9 cellular contexts compared by ENCODE assay signal in genomic region chr15:75022808-75023193, GRCh38. TPM values are rescaled to one million over a fixed set of nuclear protein-coding genes. Genes with fewer than 3 reads are reported as not detected.
DNase-seq lines count a peak whose midpoint lies in the region; ATAC-seq and TF ChIP-seq lines count a peak whose summit lies in the region.
"Had no signal": no experiment of that assay in that cellular context is flagged by ENCODE, and none has a peak within 500 bp of the region (broad histone marks: within the 10 kb centered on the region; RNA-seq: fewer than 3 reads in every experiment).

No MANE protein-coding gene starts in this region.

- peaks cover 14% of the 10 kb centered on the region for H3K4me1 Mint-ChIP-seq in activated T-cell treated with anti-CD3 and anti-CD28 coated beads, Interleukin-2, amount 50 U/mL, for 4 hours (ENCODE audit: low read depth)
- H3K4me1 Mint-ChIP-seq in endodermal cell (no peaks in the 10 kb centered on the region), progenitor cell of endocrine pancreas (ENCODE audit: low read depth) (peaks cover 4% of the 10 kb centered on the region)

- peaks cover 13% of the 10 kb centered on the region; the same call in 1 of the 2 replicates for H3F3A ChIP-seq in PC-9 (ENCODE audit: insufficient read depth, low read depth)

- H2AFZ ChIP-seq in PC-9 = no peak overlapping the region

- TF ChIP-seq CTCF in PC-9 (conservative IDR thresholded peaks at IDR 0.05) = no peak
- no peak for TF ChIP-seq CTCF in endodermal cell (conservative IDR thresholded peaks at IDR 0.05)
- TF ChIP-seq CTCF in progenitor cell of endocrine pancreas (IDR thresholded peaks at IDR 0.05; ENCODE audit: unreplicated experiment) = no peak

- H3K4me1 ChIP-seq in PC-9 (replicated peaks; ENCODE audit: insufficient read depth) (no peaks in the 10 kb centered on the region; the same call in 1 of the 2 replicates), endodermal cell (ENCODE audit: control insufficient read depth, insufficient read depth, low read length) (no peaks in the 10 kb centered on the region)

- H3K27ac ChIP-seq in PC-9 (no peak overlapping the region), endodermal cell (ENCODE audit: low read depth, low read length) (no peak overlapping the region)

- WGBS in endodermal cell (ENCODE audit: insufficient coverage in 1 of 2, insufficient read length in 1 of 2), 2 experiments = 88 to 95% methylated on average over 1 to 2 of the region's 2 CpGs

- peaks cover 20% of the 10 kb centered on the region for H3K79me2 ChIP-seq in PC-9 (ENCODE audit: low read depth)

- POLR2A ChIA-PET in PC-9 (lab: Charles Lee; ENCODE audit: unreplicated experiment) = interaction anchor here (0.6 to 1.2 kb wide), 6 partner anchors 27 to 497 kb away, joined by 3 to 14 read pairs (median 4); partner anchors contain the start of genes C15orf39 and SCAMP5

- H3K4me3 Mint-ChIP-seq in activated T-cell treated with anti-CD3 and anti-CD28 coated beads, Interleukin-2, amount 50 U/mL, for 4 hours = peak overlapping the region; percentile 95
- H3K4me3 Mint-ChIP-seq in endodermal cell = peak overlapping the region; percentile 95
- peak overlapping the region; percentile 88 for H3K4me3 Mint-ChIP-seq in progenitor cell of endocrine pancreas (ENCODE audit: low read depth)

- no peak for DNase-seq in activated T-cell treated with anti-CD3 and anti-CD28 coated beads, Interleukin-2, amount 50 U/mL, for 4 hours
- no peak for DNase-seq in activated T-cell treated with anti-CD3 and anti-CD28 coated beads, Interleukin-2, amount 50 U/mL, for 48 hours
- DNase-seq in PC-9 (no peak), endodermal cell (no peak), progenitor cell of endocrine pancreas (ENCODE audit: low spot score, unreplicated experiment) (no peak), NCI-H524 (lab: John Stamatoyannopoulos, UW) (no peak)

- no TSS peak for BruUV-seq in PC-9 (replicated peaks; lab: Mats Ljungman, UMichigan)

- H3K36me3 ChIP-seq in PC-9 (ENCODE audit: low read depth) = peaks cover 3% of the 10 kb centered on the region; the same call in 1 of the 2 replicates
- H3K36me3 ChIP-seq in endodermal cell (ENCODE audit: control insufficient read depth, insufficient read depth, low read length) = no peaks in the 10 kb centered on the region
- H3K36me3 ChIP-seq: neutrophil had no signal

- no peaks in the 10 kb centered on the region for H3K9me2 ChIP-seq in PC-9 (ENCODE audit: insufficient read depth)

- H4K20me1 ChIP-seq in PC-9 (ENCODE audit: insufficient read depth) = no peaks in the 10 kb centered on the region

- no peaks in the 10 kb centered on the region for H3K27me3 ChIP-seq in PC-9 (ENCODE audit: insufficient read depth, low read depth)
- H3K27me3 ChIP-seq in endodermal cell (ENCODE audit: control insufficient read depth, insufficient read depth, low read length, poor library complexity, severe bottlenecking) = no peaks in the 10 kb centered on the region
- H3K27me3 ChIP-seq: neutrophil had no signal

- CTCF ChIA-PET in PC-9 (lab: Charles Lee) = interaction anchor here (0.6 to 0.7 kb wide), 3 partner anchors 55 to 166 kb away, joined by 3 to 8 read pairs (median 3); partner anchors contain the start of gene RPP25

- H3K9me3 Mint-ChIP-seq in activated T-cell treated with anti-CD3 and anti-CD28 coated beads, Interleukin-2, amount 50 U/mL, for 4 hours = no peaks in the 10 kb centered on the region
- H3K9me3 Mint-ChIP-seq in endodermal cell = no peaks in the 10 kb centered on the region
- no peaks in the 10 kb centered on the region for H3K9me3 Mint-ChIP-seq in progenitor cell of endocrine pancreas (ENCODE audit: low read depth)

- H3K9ac ChIP-seq in endodermal cell (ENCODE audit: extremely low read depth, low read length, poor library complexity, severe bottlenecking) = no peak overlapping the region

- peaks cover 1% of the 10 kb centered on the region for H3K36me3 Mint-ChIP-seq in activated T-cell treated with anti-CD3 and anti-CD28 coated beads, Interleukin-2, amount 50 U/mL, for 4 hours (ENCODE audit: insufficient read depth)
- peaks cover 7% of the 10 kb centered on the region for H3K36me3 Mint-ChIP-seq in endodermal cell (ENCODE audit: low read depth)
- H3K36me3 Mint-ChIP-seq in progenitor cell of endocrine pancreas (ENCODE audit: insufficient read depth) = peaks cover 3% of the 10 kb centered on the region

- H3K9me3 ChIP-seq in PC-9 (ENCODE audit: insufficient read depth, low read depth) (no peaks in the 10 kb centered on the region), endodermal cell (ENCODE audit: control insufficient read depth, low read length) (no peaks in the 10 kb centered on the region)
- H3K9me3 ChIP-seq: neutrophil had no signal

- H3K4me3 ChIP-seq in PC-9 = no peak overlapping the region
- H3K4me3 ChIP-seq in endodermal cell (ENCODE audit: low read length) = no peak overlapping the region

- H3K27ac Mint-ChIP-seq in endodermal cell = no peak overlapping the region
- H3K27ac Mint-ChIP-seq in progenitor cell of endocrine pancreas = peak overlapping the region; percentile 96

- ATAC-seq in activated T-cell treated with anti-CD3 and anti-CD28 coated beads, Interleukin-2, amount 50 U/mL, for 4 hours = no peak
- ATAC-seq in HG02885 (IDR thresholded peaks at IDR 0.05; ENCODE audit: poor library complexity, unreplicated experiment) (no peak), HG02938 (IDR thresholded peaks at IDR 0.05; ENCODE audit: unreplicated experiment) (no peak)

- H3K27me3 Mint-ChIP-seq in activated T-cell treated with anti-CD3 and anti-CD28 coated beads, Interleukin-2, amount 50 U/mL, for 4 hours (ENCODE audit: low read depth) = no peaks in the 10 kb centered on the region
- no peaks in the 10 kb centered on the region for H3K27me3 Mint-ChIP-seq in endodermal cell (ENCODE audit: insufficient read depth)
- H3K27me3 Mint-ChIP-seq in progenitor cell of endocrine pancreas = no peaks in the 10 kb centered on the region

- H3K4me2 ChIP-seq in PC-9 = peak overlapping the region; percentile 84

- intact Hi-C loops in PC-9 (cut with micrococcal nuclease; ENCODE audit: unreplicated experiment) = loop anchor here (5.0 kb wide), 1 partner anchor 66 kb away; the partner anchor contains the start of gene RPP25

RNA-seq across cellular contexts. Expression of gene PPCDC, which starts 0.6 kb away (rescaled TPM):
- 10 to 100 TPM; 15.4 to 17.9 (median 17.8) TPM for total RNA-seq in activated T-cell treated with anti-CD3 and anti-CD28 coated beads, Interleukin-2, amount 50 U/mL, for 4 hours
- total RNA-seq in PC-9 (2021) = 23.7 and 24.4 TPM in 2 replicates
- total RNA-seq in endodermal cell = 10 to 100 TPM; 15.9 to 24.5 TPM
- 9.0 TPM for polyA plus RNA-seq in endodermal cell (2013, experiment 1 of 2)
- 8.2 TPM for polyA plus RNA-seq in endodermal cell (2013, experiment 2 of 2)
- 16.5 and 18.0 TPM in 2 replicates for total RNA-seq in progenitor cell of endocrine pancreas

RNA-seq across cellular contexts. Expression of gene SCAMP5, which starts 27.4 kb away (rescaled TPM):
- total RNA-seq in activated T-cell treated with anti-CD3 and anti-CD28 coated beads, Interleukin-2, amount 50 U/mL, for 4 hours = 1 to 10 TPM in 2 of 3 donors, under 1 TPM in 1; 0.90 to 6.7 (median 1.8) TPM
- 17.9 and 19.7 TPM in 2 replicates for total RNA-seq in PC-9 (2021)
- total RNA-seq in endodermal cell = 10 to 100 TPM; 21.9 to 33.5 TPM
- 19.6 TPM for polyA plus RNA-seq in endodermal cell (2013, experiment 1 of 2)
- polyA plus RNA-seq in endodermal cell (2013, experiment 2 of 2) = 13.5 TPM
- 55.9 and 58.0 TPM in 2 replicates for total RNA-seq in progenitor cell of endocrine pancreas
